In the genomic region with DNA sequence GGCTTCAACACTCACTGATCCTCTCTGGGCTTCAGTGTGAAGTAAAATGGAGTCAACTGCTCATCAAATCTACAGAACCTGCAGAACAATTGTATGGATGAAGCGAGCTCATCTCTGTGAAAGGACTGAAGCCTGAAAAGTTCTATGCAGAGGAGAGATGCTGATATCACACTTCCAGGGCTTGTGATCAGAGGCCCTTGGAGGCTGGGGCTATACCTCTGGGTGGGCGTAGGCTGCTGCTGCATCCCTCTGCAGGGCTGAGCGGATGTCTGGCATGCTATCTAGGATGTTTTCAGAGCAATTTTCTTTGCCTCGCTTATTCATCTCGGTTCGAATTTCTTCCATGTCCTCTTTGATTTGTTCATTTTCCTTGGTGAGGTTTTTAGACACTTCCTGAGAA, we compare ENCODE assay signal across 17 cellular contexts.
"Had no signal": no experiment of that assay in that cellular context is flagged by ENCODE, and none has a peak within 500 bp of the region (broad histone marks: within the 10 kb centered on the region; RNA-seq: fewer than 3 reads in every experiment).

No MANE protein-coding gene starts in this region.

- H3K9me3 ChIP-seq: esophagus muscularis mucosa, gastroesophageal sphincter, pancreas had no signal

- H3K9me3 Mint-ChIP-seq: dendritic cell treated with granulocyte-macrophage colony-stimulating factor and Interleukin-4, amounts not matched to agents 40 ng/mL and 50 ng/mL, for 4 days; effector memory CD8-positive, alpha-beta T cell had no signal

- H3K4me1 ChIP-seq: gastroesophageal sphincter had no signal

- H3K27me3 ChIP-seq: esophagus muscularis mucosa, pancreas had no signal

- DNase-seq: effector memory CD8-positive, alpha-beta T cell; foreskin fibroblast; glutamatergic neuron; left cardiac atrium; left ventricle myocardium superior; naive thymus-derived CD4-positive, alpha-beta T cell; pancreas; right cardiac atrium; small intestine; stimulated activated CD4-positive, alpha-beta T cell treated with anti-CD3 and anti-CD28 coated beads, Interleukin-2, amount 100 ng/mL, for 48 hours; stimulated activated naive CD4-positive, alpha-beta T cell treated with Interleukin-2 at 50 U/mL for 16 hours; trophoblast cell had no signal

- H3K4me3 Mint-ChIP-seq: dendritic cell treated with granulocyte-macrophage colony-stimulating factor and Interleukin-4, amounts not matched to agents 40 ng/mL and 50 ng/mL, for 4 days; effector memory CD8-positive, alpha-beta T cell; naive thymus-derived CD4-positive, alpha-beta T cell had no signal

- H3K27ac Mint-ChIP-seq: effector memory CD8-positive, alpha-beta T cell; progenitor cell of endocrine pancreas had no signal

- H3K36me3 ChIP-seq: esophagus muscularis mucosa, gastroesophageal sphincter, pancreas had no signal

- H3K27me3 Mint-ChIP-seq: dendritic cell treated with granulocyte-macrophage colony-stimulating factor and Interleukin-4, amounts not matched to agents 40 ng/mL and 50 ng/mL, for 4 days had no signal

- H3K4me3 ChIP-seq: esophagus muscularis mucosa, gastroesophageal sphincter, lung, pancreas had no signal
